8 cellular contexts compared by ENCODE assay signal in the genomic region with DNA sequence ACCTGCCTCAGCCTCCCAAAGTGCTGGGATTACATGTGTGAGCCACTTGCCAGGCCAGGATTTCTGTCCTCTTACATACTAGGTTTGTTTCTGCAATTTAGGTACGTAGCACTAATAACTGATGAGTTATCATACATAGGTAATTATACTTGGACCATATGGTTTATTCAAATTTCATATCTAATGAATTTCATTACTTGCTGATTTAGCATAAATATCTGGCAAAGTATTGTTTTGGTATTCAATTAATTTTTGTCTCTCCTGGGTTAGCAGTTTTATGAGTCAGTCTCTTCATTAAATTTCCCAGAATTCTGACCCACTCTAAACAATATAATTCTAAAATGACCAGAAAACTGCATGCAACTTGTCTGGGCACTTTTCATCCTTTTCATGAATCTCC.
"Had no signal": no experiment of that assay in that cellular context is flagged by ENCODE, and none has a peak within 500 bp of the region (broad histone marks: within the 10 kb centered on the region; RNA-seq: fewer than 3 reads in every experiment).

No MANE protein-coding gene starts in this region.

- H3K27ac ChIP-seq: HL-60, KMS-11 had no signal

- H3K4me3 Mint-ChIP-seq: IgD-negative memory B cell had no signal

- FAIRE-seq: HTR-8/SVneo, K562 had no signal

- H3K9ac ChIP-seq: KMS-11 had no signal

- DNase-seq: Karpas-422, KBM-7, KG1 had no signal

- H3K27me3 Mint-ChIP-seq: IgD-negative memory B cell had no signal

- H3K36me3 Mint-ChIP-seq: IgD-negative memory B cell had no signal

- H3K4me2 ChIP-seq: KMS-11 had no signal

- H3K4me3 ChIP-seq: K562 had no signal

- ATAC-seq: K562 had no signal

- H3K27ac Mint-ChIP-seq: IgD-negative memory B cell had no signal
